1 cellular context compared by ENCODE assay signal in genomic region chr16:25100511-25100910, GRCh38.
TF ChIP-seq lines count a peak whose summit lies in the region.

No MANE protein-coding gene starts in this region.

TF ChIP-seq in K562, 482 proteins besides CTCF, POLR2A, EP300 and RAD21 (continued from another document):
- TF ChIP-seq TBP (optimal IDR thresholded peaks at IDR 0.05; ENCODE audit: low read depth, low read length) = no peak
- no peak for TF ChIP-seq HOXB6 (CRISPR knock-in tag; IDR thresholded peaks at IDR 0.05; ENCODE audit: borderline replicate concordance)
- no peak for TF ChIP-seq PHB2 (IDR thresholded peaks at IDR 0.05; ENCODE audit: low read depth)
